In the genomic region with DNA sequence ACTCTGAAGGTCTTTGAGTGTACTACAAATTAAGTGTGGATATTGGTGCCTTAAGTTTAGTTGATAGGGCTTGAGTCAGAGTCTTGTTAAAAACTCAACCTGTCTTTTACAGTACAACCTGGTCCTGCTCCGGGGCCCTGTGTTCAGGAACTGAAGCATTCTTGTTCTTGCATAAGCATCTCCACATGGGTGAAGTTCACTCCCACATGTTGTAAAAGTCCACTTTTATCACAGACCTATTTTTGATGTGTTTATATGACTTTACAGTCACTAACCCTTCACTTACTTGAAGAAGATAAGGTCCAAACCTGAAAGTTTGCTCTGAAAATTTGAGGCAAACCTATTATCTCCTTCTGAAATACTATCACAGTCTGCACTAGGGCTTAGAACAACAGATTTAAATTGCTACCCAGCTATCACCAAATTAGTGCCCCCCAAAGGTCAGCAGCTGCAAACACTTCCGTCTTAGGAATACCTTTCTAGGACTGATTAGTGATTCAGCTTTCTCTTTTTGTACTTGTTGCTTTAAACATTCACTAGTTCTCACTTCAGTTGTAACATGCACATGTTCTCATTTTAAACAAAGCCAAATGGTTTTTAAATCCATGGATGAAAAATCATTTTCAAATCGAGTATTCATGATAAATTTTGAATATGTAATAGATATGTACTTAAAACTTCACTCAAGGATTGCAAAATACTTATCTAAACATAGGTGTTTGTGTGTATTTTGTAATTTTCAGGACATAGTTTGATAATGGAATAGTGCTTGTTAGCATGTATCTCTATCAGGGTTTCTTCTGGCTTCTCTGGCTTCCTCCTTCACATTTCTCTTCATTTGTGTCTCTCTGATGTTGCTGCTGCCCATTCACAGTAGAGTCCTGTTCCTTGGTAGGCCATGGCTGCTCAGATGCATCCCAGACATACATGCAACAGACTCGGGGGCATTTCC, we compare ENCODE assay signal across 17 cellular contexts.
A peak's percentile ranks its signal among the peaks of the same experiment; 100 is the strongest.
DNase-seq lines count a peak whose midpoint lies in the region; ATAC-seq, FAIRE-seq and TF ChIP-seq lines count a peak whose summit lies in the region.
"Had no signal": no experiment of that assay in that cellular context is flagged by ENCODE, and none has a peak within 500 bp of the region (broad histone marks: within the 10 kb centered on the region; RNA-seq: fewer than 3 reads in every experiment).

No MANE protein-coding gene starts in this region.

- H3K9me3 ChIP-seq in OCI-LY1 (ENCODE audit: low read length): no peaks in the 10 kb centered on the region
- H3K9me3 ChIP-seq in hepatocyte (ENCODE audit: low read depth): no peaks in the 10 kb centered on the region
- no peaks in the 10 kb centered on the region for H3K9me3 ChIP-seq in mucosa of descending colon
- no peaks in the 10 kb centered on the region for H3K9me3 ChIP-seq in CD8-positive, alpha-beta memory T cell (ENCODE audit: low read length)
- H3K9me3 ChIP-seq: HAP-1 had no signal

- H3K4me1 ChIP-seq in OCI-LY1 (ENCODE audit: insufficient read depth, low read length, severe bottlenecking): no peaks in the 10 kb centered on the region
- no peaks in the 10 kb centered on the region for H3K4me1 ChIP-seq in hepatocyte (ENCODE audit: insufficient read depth)
- H3K4me1 ChIP-seq in mucosa of descending colon (ENCODE audit: low read depth): no peaks in the 10 kb centered on the region
- no peaks in the 10 kb centered on the region for H3K4me1 ChIP-seq in CD8-positive, alpha-beta memory T cell (ENCODE audit: insufficient read depth, low read length)

- no peak overlapping the region for H3K4me3 Mint-ChIP-seq in CD8-positive, alpha-beta memory T cell
- H3K4me3 Mint-ChIP-seq: B cell; CD4-positive, alpha-beta T cell had no signal

- no peak overlapping the region for H3K9ac ChIP-seq in OCI-LY1 (ENCODE audit: low read length)

- H3K27me3 Mint-ChIP-seq in CD8-positive, alpha-beta memory T cell: no peaks in the 10 kb centered on the region
- H3K27me3 Mint-ChIP-seq: B cell; CD4-positive, alpha-beta T cell had no signal

- H4K20me1 ChIP-seq in OCI-LY1 (ENCODE audit: insufficient read depth, low read length) (no peaks in the 10 kb centered on the region), hepatocyte (ENCODE audit: insufficient read depth, poor library complexity, severe bottlenecking) (no peaks in the 10 kb centered on the region)

- H3K27ac ChIP-seq in OCI-LY1 (ENCODE audit: low read depth, low read length, poor library complexity, severe bottlenecking) (no peak overlapping the region), hepatocyte (peak overlapping the region; percentile 36)
- no peak overlapping the region for H3K27ac ChIP-seq in CD8-positive, alpha-beta memory T cell (ENCODE audit: low read depth, low read length)

- WGBS in hepatocyte (ENCODE audit: low lambda C conversion rate, missing lambda C conversion rate): 70% methylated on average over 4 of the region's 4 CpGs

- no peak overlapping the region for H2AFZ ChIP-seq in OCI-LY1 (ENCODE audit: low read length)
- H2AFZ ChIP-seq in hepatocyte: no peak overlapping the region

- POLR2A ChIA-PET in CD8-positive, alpha-beta memory T cell (lab: Charles Lee): no interaction called here

- H3K4me2 ChIP-seq in OCI-LY1 (ENCODE audit: low read length) (no peak overlapping the region), hepatocyte (no peak overlapping the region)

- H3K36me3 Mint-ChIP-seq in CD8-positive, alpha-beta memory T cell: peaks cover 5 to 13% (median 8%) of the 10 kb centered on the region in 3 donors

- no peak overlapping the region for H3K27ac Mint-ChIP-seq in CD8-positive, alpha-beta memory T cell
- H3K27ac Mint-ChIP-seq: B cell; CD4-positive, alpha-beta T cell had no signal

- intact Hi-C loops in mucosa of descending colon (cut with DNase I, micrococcal nuclease): no loop called here

- peak; percentile 21; the same call in 1 of the 2 replicates for TF ChIP-seq CTCF in OCI-LY1 (IDR thresholded peaks at IDR 0.05; ENCODE audit: low read length)
- no peak for TF ChIP-seq CTCF in hepatocyte (IDR thresholded peaks at IDR 0.05; ENCODE audit: poor library complexity)
- TF ChIP-seq CTCF in mucosa of descending colon (IDR thresholded peaks at IDR 0.05): no peak

- DNase-seq in GM18507 (ENCODE audit: extremely low spot score, insufficient read length, low read depth): no peak
- peak; percentile 17 for DNase-seq in hepatocyte (ENCODE audit: low spot score)
- no peak for DNase-seq in mucosa of descending colon
- DNase-seq in CD8-positive, alpha-beta memory T cell: no peak
- DNase-seq in Ammon's horn (ENCODE audit: low spot score): no peak
- DNase-seq in hypothalamus (lab: John Stamatoyannopoulos, UW): no peak
- DNase-seq: ACHN; CD4-positive, alpha-beta T cell; EL; NCI-H1092; NCI-H1694 treated with DMSO at 0.1 percent for 48 hours; NCI-H446; SHP77 treated with DMSO at 0.1 percent for 48 hours had no signal

- no peaks in the 10 kb centered on the region for H3K79me2 ChIP-seq in OCI-LY1 (ENCODE audit: insufficient read depth, low read length)
- no peaks in the 10 kb centered on the region for H3K79me2 ChIP-seq in hepatocyte

- H3K4me1 Mint-ChIP-seq in CD8-positive, alpha-beta memory T cell: no peaks in the 10 kb centered on the region
- H3K4me1 Mint-ChIP-seq: B cell had no signal

- CTCF ChIA-PET in CD8-positive, alpha-beta memory T cell (lab: Charles Lee): interaction anchor here (1.4 kb wide), 1 partner anchor 11 kb away, joined by 3 read pairs; no protein-coding TSS in a partner anchor

- H3F3A ChIP-seq in OCI-LY1 (ENCODE audit: insufficient read depth, low read length): no peaks in the 10 kb centered on the region

- H3K27me3 ChIP-seq in OCI-LY1 (ENCODE audit: insufficient read depth, low read length): no peaks in the 10 kb centered on the region
- no peaks in the 10 kb centered on the region for H3K27me3 ChIP-seq in hepatocyte
- no peaks in the 10 kb centered on the region for H3K27me3 ChIP-seq in CD8-positive, alpha-beta memory T cell (ENCODE audit: insufficient read depth, low read length, poor library complexity, severe bottlenecking)

- no peaks in the 10 kb centered on the region for H3K9me2 ChIP-seq in OCI-LY1 (ENCODE audit: low read depth, low read length)
- H3K9me2 ChIP-seq in hepatocyte (replicated peaks; ENCODE audit: insufficient read depth): no peaks in the 10 kb centered on the region

- no peaks in the 10 kb centered on the region for H3K36me3 ChIP-seq in OCI-LY1 (ENCODE audit: insufficient read depth, low read length)
- no peaks in the 10 kb centered on the region for H3K36me3 ChIP-seq in hepatocyte (replicated peaks; ENCODE audit: insufficient read depth, low read depth)
- H3K36me3 ChIP-seq in mucosa of descending colon (ENCODE audit: low read depth): no peaks in the 10 kb centered on the region
- no peaks in the 10 kb centered on the region for H3K36me3 ChIP-seq in CD8-positive, alpha-beta memory T cell (ENCODE audit: insufficient read depth, low read length)
- H3K36me3 ChIP-seq: HAP-1 had no signal

- no peaks in the 10 kb centered on the region for H3K9me3 Mint-ChIP-seq in CD8-positive, alpha-beta memory T cell
- H3K9me3 Mint-ChIP-seq: CD4-positive, alpha-beta T cell had no signal

- no peak overlapping the region for H3K4me3 ChIP-seq in OCI-LY1 (ENCODE audit: low read depth, low read length, poor library complexity, severe bottlenecking)
- no peak overlapping the region for H3K4me3 ChIP-seq in hepatocyte
- no peak overlapping the region for H3K4me3 ChIP-seq in mucosa of descending colon
- no peak overlapping the region for H3K4me3 ChIP-seq in CD8-positive, alpha-beta memory T cell (ENCODE audit: low read length)
- H3K4me3 ChIP-seq: HAP-1 had no signal

- peak; percentile 9 for FAIRE-seq in GM18507 (lab: Jason Lieb, UNC)
- FAIRE-seq: HTR-8/SVneo had no signal

- ATAC-seq in mucosa of descending colon: peak; percentile 58
